In genomic region chr1:184424945-184425344, GRCh38 we compare ENCODE assay signal across 2 cellular contexts.
TF ChIP-seq lines count a peak whose summit lies in the region.

No MANE protein-coding gene starts in this region.

TF ChIP-seq in HEK293T, 16 proteins besides CTCF, POLR2A, EP300 and RAD21 (continued from another document):
- TF ChIP-seq, protein P1, sequence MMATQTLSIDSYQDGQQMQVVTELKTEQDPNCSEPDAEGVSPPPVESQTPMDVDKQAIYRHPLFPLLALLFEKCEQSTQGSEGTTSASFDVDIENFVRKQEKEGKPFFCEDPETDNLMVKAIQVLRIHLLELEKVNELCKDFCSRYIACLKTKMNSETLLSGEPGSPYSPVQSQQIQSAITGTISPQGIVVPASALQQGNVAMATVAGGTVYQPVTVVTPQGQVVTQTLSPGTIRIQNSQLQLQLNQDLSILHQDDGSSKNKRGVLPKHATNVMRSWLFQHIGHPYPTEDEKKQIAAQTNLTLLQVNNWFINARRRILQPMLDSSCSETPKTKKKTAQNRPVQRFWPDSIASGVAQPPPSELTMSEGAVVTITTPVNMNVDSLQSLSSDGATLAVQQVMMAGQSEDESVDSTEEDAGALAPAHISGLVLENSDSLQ (IDR thresholded peaks at IDR 0.05), result peak; percentile 64
TF ChIP-seq in HEK293T: peak in this region for 1.

TF ChIP-seq in K562, 482 proteins besides CTCF, POLR2A, EP300 and RAD21 (continued from another document):
- TF ChIP-seq, protein P1 (IDR thresholded peaks at IDR 0.05), result peak; percentile 18; the same call in 1 of the 2 replicates
